In genomic region chr6:30781697-30782424, GRCh38 we compare ENCODE assay signal across 1 cellular context.
A peak's percentile ranks its signal among the peaks of the same experiment; 100 is the strongest.
TF ChIP-seq lines count a peak whose summit lies in the region.

No MANE protein-coding gene starts in this region.

TF ChIP-seq in HepG2, 621 proteins besides CTCF, POLR2A, EP300 and RAD21 (continued from another document):
- no peak for TF ChIP-seq AGO1 (IDR thresholded peaks at IDR 0.05; ENCODE audit: low read depth, low read length, poor library complexity, severe bottlenecking)
- TF ChIP-seq HNRNPL (IDR thresholded peaks at IDR 0.05; ENCODE audit: low read depth, low read length), result no peak
- 0 out of 2 replicates have a peak, but pooled peaks have one; percentile 60 for TF ChIP-seq AKNA (CRISPR knock-in tag; IDR thresholded peaks at IDR 0.05; ENCODE audit: borderline replicate concordance)
